Comparison of ENCODE assay signal across 2 cellular contexts in genomic region chr10:31412397-31412796, GRCh38.
DNase-seq lines count a peak whose midpoint lies in the region; ATAC-seq, FAIRE-seq and TF ChIP-seq lines count a peak whose summit lies in the region.
"Not testable (repeated sequence)": the region's sequence is repeated elsewhere in the genome, so short reads cannot be mapped to it uniquely, and the experiment has no call there.

No MANE protein-coding gene starts in this region.

- intact Hi-C loops in K562 (cut with micrococcal nuclease) = not testable (repeated sequence)

- not testable (repeated sequence) for TF ChIP-seq CTCF in HEK293 (tag by site-specific recombination; IDR thresholded peaks at IDR 0.05); K562 (IDR thresholded peaks at IDR 0.05 in 2 of 3, conservative IDR thresholded peaks at IDR 0.05 in 1 of 3; ENCODE audit: insufficient read depth in 2 of 3, low read depth in 1 of 3, low read length in 3 of 3)

- not testable (repeated sequence) for TF ChIP-seq POLR2A in K562 (conservative IDR thresholded peaks at IDR 0.05)

- not testable (repeated sequence) for H3K4me1 ChIP-seq in HEK293 (ENCODE audit: control insufficient read depth, insufficient read depth, low read length); K562 (replicated peaks in 1 of 2; ENCODE audit: control insufficient read depth in 2 of 2, insufficient read depth in 2 of 2, low read length in 2 of 2)

- not testable (repeated sequence) for H3K27ac ChIP-seq in HEK293 (ENCODE audit: extremely low read depth, low read depth, low read length); K562 (ENCODE audit: extremely low read depth, low read depth, low read length)

- TF ChIP-seq RAD21 in K562 (CRISPR knock-in tag; conservative IDR thresholded peaks at IDR 0.05 in 1 of 2, IDR thresholded peaks at IDR 0.05 in 1 of 2) = not testable (repeated sequence)

- H4K20me1 ChIP-seq in K562 (replicated peaks; ENCODE audit: control insufficient read depth, insufficient read depth, low read length) = not testable (repeated sequence)

- not testable (repeated sequence) for H3K27me3 ChIP-seq in K562 (ENCODE audit: control insufficient read depth in 2 of 2, insufficient read depth in 2 of 2, low read length in 2 of 2)

- TF ChIP-seq EP300 in K562 (IDR thresholded peaks at IDR 0.05; ENCODE audit: low read length) = not testable (repeated sequence)

- H3K9me3 ChIP-seq in HEK293 (ENCODE audit: control insufficient read depth, insufficient read depth, low read depth, low read length); K562 (replicated peaks; ENCODE audit: control insufficient read depth, insufficient read depth, low read depth, low read length): not testable (repeated sequence)

- 31% methylated on average over 2 of the region's 2 CpGs for WGBS in K562 (ENCODE audit: insufficient coverage, low coverage, missing lambda C conversion rate)

- H3K36me3 ChIP-seq in HEK293 (ENCODE audit: control insufficient read depth in 2 of 2, insufficient read depth in 1 of 2, low read length in 2 of 2); K562 (ENCODE audit: control insufficient read depth, insufficient read depth, low read length): not testable (repeated sequence)

- not testable (repeated sequence) for ATAC-seq in K562

- CTCF ChIA-PET in HEK293 (lab: Yijun Ruan, JAX); K562 (lab: Yijun Ruan, JAX; ENCODE audit: low intra/inter-chr PET ratio): not testable (repeated sequence)

- H3K4me2 ChIP-seq in K562 (ENCODE audit: insufficient read depth, low read length) = not testable (repeated sequence)

- not testable (repeated sequence) for H3K4me3 ChIP-seq in HEK293 (ENCODE audit: low read depth, low read length); K562

- BruUV-seq in K562 (replicated peaks; lab: Mats Ljungman, UMichigan) = not testable (repeated sequence)

- H3K79me2 ChIP-seq in K562 (ENCODE audit: control insufficient read depth, insufficient read depth, low read length) = not testable (repeated sequence)

- not testable (repeated sequence) for H3K9ac ChIP-seq in K562 (ENCODE audit: insufficient read depth in 1 of 2, low read depth in 2 of 2, low read length in 2 of 2)

- H2AFZ ChIP-seq in K562 (ENCODE audit: low read depth, low read length) = not testable (repeated sequence)

- not testable (repeated sequence) for H3K9me1 ChIP-seq in K562 (ENCODE audit: control insufficient read depth, insufficient read depth, low read length)

- POLR2A ChIA-PET in HEK293 (lab: Yijun Ruan, JAX); K562 (lab: Yijun Ruan, JAX): not testable (repeated sequence)

- not testable (repeated sequence) for DNase-seq in K562 (ENCODE audit: extremely low read depth in 1 of 4, low spot score in 3 of 4)

- in situ Hi-C loops in K562 (cut with MboI) = not testable (repeated sequence)

- FAIRE-seq in K562 (lab: Jason Lieb, UNC) = not testable (repeated sequence)

TF ChIP-seq in HEK293, 187 proteins besides CTCF, POLR2A, EP300 and RAD21:
- TF ChIP-seq, protein P1, sequence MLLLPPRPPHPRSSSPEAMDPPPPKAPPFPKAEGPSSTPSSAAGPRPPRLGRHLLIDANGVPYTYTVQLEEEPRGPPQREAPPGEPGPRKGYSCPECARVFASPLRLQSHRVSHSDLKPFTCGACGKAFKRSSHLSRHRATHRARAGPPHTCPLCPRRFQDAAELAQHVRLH (tag by site-specific recombination; IDR thresholded peaks at IDR 0.05) = peak; percentile 59; the same call in 1 of the 2 replicates
- TF ChIP-seq, protein P2, sequence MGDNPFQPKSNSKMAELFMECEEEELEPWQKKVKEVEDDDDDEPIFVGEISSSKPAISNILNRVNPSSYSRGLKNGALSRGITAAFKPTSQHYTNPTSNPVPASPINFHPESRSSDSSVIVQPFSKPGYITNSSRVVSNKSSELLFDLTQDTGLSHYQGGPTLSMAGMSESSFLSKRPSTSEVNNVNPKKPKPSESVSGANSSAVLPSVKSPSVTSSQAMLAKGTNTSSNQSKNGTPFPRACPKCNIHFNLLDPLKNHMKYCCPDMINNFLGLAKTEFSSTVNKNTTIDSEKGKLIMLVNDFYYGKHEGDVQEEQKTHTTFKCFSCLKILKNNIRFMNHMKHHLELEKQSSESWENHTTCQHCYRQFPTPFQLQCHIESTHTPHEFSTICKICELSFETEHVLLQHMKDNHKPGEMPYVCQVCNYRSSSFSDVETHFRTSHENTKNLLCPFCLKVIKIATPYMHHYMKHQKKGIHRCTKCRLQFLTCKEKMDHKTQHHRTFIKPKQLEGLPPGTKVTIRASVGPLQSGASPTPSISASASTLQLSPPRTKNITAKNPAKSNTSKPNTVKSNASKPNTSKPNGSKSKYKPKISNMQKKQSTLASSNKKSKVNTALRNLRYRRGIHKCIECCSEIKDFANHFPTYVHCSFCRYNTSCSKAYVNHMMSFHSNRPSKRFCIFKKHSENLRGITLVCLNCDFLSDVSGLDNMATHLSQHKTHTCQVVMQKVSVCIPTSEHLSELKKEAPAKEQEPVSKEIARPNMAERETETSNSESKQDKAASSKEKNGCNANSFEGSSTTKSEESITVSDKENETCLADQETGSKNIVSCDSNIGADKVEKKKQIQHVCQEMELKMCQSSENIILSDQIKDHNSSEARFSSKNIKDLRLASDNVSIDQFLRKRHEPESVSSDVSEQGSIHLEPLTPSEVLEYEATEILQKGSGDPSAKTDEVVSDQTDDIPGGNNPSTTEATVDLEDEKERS (tag by site-specific recombination; IDR thresholded peaks at IDR 0.05) = 0 out of 2 replicates have a peak, but pooled peaks have one; percentile 45
- peak; percentile 97 for TF ChIP-seq ZNF146 (tag by site-specific recombination; IDR thresholded peaks at IDR 0.05)

TF ChIP-seq in K562, 482 proteins besides CTCF, POLR2A, EP300 and RAD21:
- TF ChIP-seq ZNF146 (CRISPR knock-in tag; IDR thresholded peaks at IDR 0.05; ENCODE audit: unreplicated experiment) = peak; percentile 60
